9 cellular contexts compared by ENCODE assay signal in the genomic region with DNA sequence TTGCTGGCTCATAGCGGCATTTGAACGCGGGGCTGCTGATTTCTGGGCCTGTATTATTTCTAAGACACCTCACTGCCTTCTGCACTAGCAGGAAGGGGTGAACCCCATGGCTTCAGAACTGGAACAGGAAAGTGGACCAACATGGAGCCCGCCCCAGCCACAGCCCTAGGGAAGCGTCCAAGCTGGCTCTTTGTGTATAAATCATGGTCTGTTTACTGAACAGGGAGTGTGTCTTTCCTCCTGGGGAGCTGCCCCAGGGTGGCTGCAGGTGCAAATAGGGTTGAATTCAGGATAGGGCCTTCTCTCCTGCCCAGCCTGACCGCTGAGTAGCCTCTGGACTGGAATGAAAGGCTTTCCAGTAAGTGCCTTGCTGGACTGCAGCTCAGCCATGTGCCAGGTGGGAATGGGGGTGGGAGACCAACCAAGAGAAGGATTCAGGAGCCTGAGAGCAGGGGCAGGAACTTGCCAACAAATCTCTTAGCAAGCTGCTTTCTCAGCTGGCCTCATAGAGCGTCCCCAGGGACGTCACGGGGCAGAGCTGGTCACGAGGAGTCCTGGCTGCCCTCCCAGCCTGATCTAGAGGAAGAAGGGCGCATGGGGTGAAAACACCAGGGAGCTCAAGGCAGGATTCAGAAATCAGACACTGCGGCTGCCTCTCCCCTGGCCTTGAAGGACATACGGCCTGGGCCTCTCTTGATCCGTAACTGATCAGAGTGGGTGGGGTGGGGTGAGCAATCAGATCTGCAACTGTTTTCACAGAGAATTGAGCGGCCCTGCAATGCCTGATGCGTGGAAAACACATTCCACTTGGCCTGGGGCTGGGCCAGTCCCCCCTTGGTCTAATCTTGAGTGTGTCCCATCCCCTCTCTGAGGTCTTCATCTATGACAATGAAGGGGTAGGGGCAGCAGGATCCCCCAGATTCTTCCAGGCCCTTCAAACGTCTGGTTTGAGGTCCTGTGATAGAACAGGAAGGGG. TPM values are rescaled to one million over a fixed set of nuclear protein-coding genes. Genes with fewer than 3 reads are reported as not detected.
DNase-seq lines count a peak whose midpoint lies in the region; ATAC-seq and TF ChIP-seq lines count a peak whose summit lies in the region.
"Had no signal": no experiment of that assay in that cellular context is flagged by ENCODE, and none has a peak within 500 bp of the region (broad histone marks: within the 10 kb centered on the region; RNA-seq: fewer than 3 reads in every experiment).

No MANE protein-coding gene starts in this region.

- no peak overlapping the region for H3K27ac Mint-ChIP-seq in type B pancreatic cell

- peaks cover 3% of the 10 kb centered on the region for H3K4me1 Mint-ChIP-seq in type B pancreatic cell (ENCODE audit: unreplicated experiment)

- intact Hi-C loops in body of pancreas (cut with DNase I): no loop called here
- intact Hi-C loops in left colon (cut with DNase I, micrococcal nuclease): loop anchor here in 1 of 2 donors (5.0 kb wide), 1 partner anchor 131 kb away; no protein-coding TSS in a partner anchor

- no peak for TF ChIP-seq CTCF in body of pancreas (IDR thresholded peaks at IDR 0.05)
- TF ChIP-seq CTCF in type B pancreatic cell (conservative IDR thresholded peaks at IDR 0.05): no peak

- H3K27me3 ChIP-seq in body of pancreas: no peaks in the 10 kb centered on the region
- H3K27me3 ChIP-seq in subcutaneous abdominal adipose tissue (ENCODE audit: control insufficient read depth in 5 of 5, insufficient read depth in 4 of 5, low read length in 5 of 5): peaks cover 0 to 7% (median 0%) of the 10 kb centered on the region in 5 donors

- peak overlapping the region in 4 of 5 donors; percentile 22 to 81 (median 52) for H3K9ac ChIP-seq in subcutaneous abdominal adipose tissue (ENCODE audit: low read length in 5 of 5)

- H3K9me3 Mint-ChIP-seq in type B pancreatic cell: no peaks in the 10 kb centered on the region

- H3K4me3 ChIP-seq in body of pancreas (no peak overlapping the region), subcutaneous abdominal adipose tissue (ENCODE audit: low read depth in 1 of 5, low read length in 5 of 5) (peak overlapping the region in 2 of 5 donors; percentile 22 to 24)
- H3K4me3 ChIP-seq: SK-N-MC had no signal

- H3K36me3 ChIP-seq in body of pancreas (replicated peaks in 1 of 2; ENCODE audit: insufficient read depth in 1 of 2, low read depth in 2 of 2) (no peaks in the 10 kb centered on the region), subcutaneous abdominal adipose tissue (ENCODE audit: control insufficient read depth in 5 of 5, insufficient read depth in 5 of 5, low read length in 5 of 5) (no peaks in the 10 kb centered on the region)

- no peaks in the 10 kb centered on the region for H3K9me3 ChIP-seq in body of pancreas
- H3K9me3 ChIP-seq in subcutaneous abdominal adipose tissue (ENCODE audit: control insufficient read depth in 5 of 5, low read length in 5 of 5): peaks cover 0 to 3% (median 2%) of the 10 kb centered on the region in 5 donors

- TF ChIP-seq POLR2A in body of pancreas (IDR thresholded peaks at IDR 0.05): no peak

- ATAC-seq in body of pancreas (peak; percentile 83), left colon (peak; percentile 71), GM21529 (IDR thresholded peaks at IDR 0.05; ENCODE audit: unreplicated experiment) (no peak), HG03039 (IDR thresholded peaks at IDR 0.05; ENCODE audit: unreplicated experiment) (no peak)

- H3K27ac ChIP-seq in body of pancreas (peak overlapping the region; percentile 14 to 67 (median 42)), subcutaneous abdominal adipose tissue (ENCODE audit: low read depth, low read length) (peak overlapping the region; percentile 94)
- H3K27ac ChIP-seq: SK-N-MC had no signal

- 55 to 62% methylated on average over 14 to 17 of the region's 17 CpGs for WGBS in body of pancreas, 2 donors

- H3K27me3 Mint-ChIP-seq in type B pancreatic cell: peaks cover 10% of the 10 kb centered on the region

- peaks cover 18% of the 10 kb centered on the region for H3K4me1 ChIP-seq in body of pancreas
- peaks cover 16 to 27% (median 25%) of the 10 kb centered on the region in 5 donors for H3K4me1 ChIP-seq in subcutaneous abdominal adipose tissue (ENCODE audit: control insufficient read depth in 5 of 5, insufficient read depth in 5 of 5, low read length in 5 of 5)

- DNase-seq in NCI-H1436 (lab: John Stamatoyannopoulos, UW) (peak; percentile 52), body of pancreas (peak; percentile 77 to 87 (median 84)), left colon (peak; percentile 70 to 86), type B pancreatic cell (ENCODE audit: extremely low spot score, unreplicated experiment) (no peak)
- no peak for DNase-seq in stimulated activated naive CD4-positive, alpha-beta T cell treated with Interleukin-2 at 50 U/mL for 16 hours (lab: John Stamatoyannopoulos, UW)

- H3K36me3 Mint-ChIP-seq in type B pancreatic cell: no peaks in the 10 kb centered on the region

- no peak overlapping the region for H3K4me3 Mint-ChIP-seq in type B pancreatic cell

RNA-seq across cellular contexts. Expression of gene SELENON, which starts 56.5 kb away (rescaled TPM):
- total RNA-seq in body of pancreas (10 to 100 TPM; 22.8 to 27.4 TPM), left colon (10 to 100 TPM; 29.6 to 33.2 TPM), type B pancreatic cell (ENCODE audit: low replicate concordance) (39.8 and 68.7 TPM in 2 replicates)

Comparison
In these comparisons a context has a peak if more than half of its experiments do, and no peak if none do; other contexts are left out.
1. DNase-seq: peak in NCI-H1436 (single experiment), body of pancreas (4 of 4) and left colon (2 of 2); none in stimulated activated naive CD4-positive, alpha-beta T cell treated with Interleukin-2 at 50 U/mL for 16 hours (single experiment) and type B pancreatic cell (single experiment).
2. ATAC-seq: peak in body of pancreas (single experiment) and left colon (single experiment); none in GM21529 (single experiment) and HG03039 (single experiment).